In genomic region chr2:225326969-225327368, GRCh38 we compare ENCODE assay signal across 16 cellular contexts.
A peak's percentile ranks its signal among the peaks of the same experiment; 100 is the strongest.
DNase-seq lines count a peak whose midpoint lies in the region; ATAC-seq and TF ChIP-seq lines count a peak whose summit lies in the region.
"Had no signal": no experiment of that assay in that cellular context is flagged by ENCODE, and none has a peak within 500 bp of the region (broad histone marks: within the 10 kb centered on the region; RNA-seq: fewer than 3 reads in every experiment).

No MANE protein-coding gene starts in this region.

- H3K9ac ChIP-seq in adipocyte (ENCODE audit: low read length) (no peak overlapping the region), endodermal cell (ENCODE audit: extremely low read depth, low read length, poor library complexity, severe bottlenecking) (no peak overlapping the region)

- H3K27me3 ChIP-seq in adipocyte (replicated peaks; ENCODE audit: control insufficient read depth, insufficient read depth, low read length) = no peaks in the 10 kb centered on the region
- no peaks in the 10 kb centered on the region for H3K27me3 ChIP-seq in endodermal cell (ENCODE audit: control insufficient read depth, insufficient read depth, low read length, poor library complexity, severe bottlenecking)
- no peaks in the 10 kb centered on the region for H3K27me3 ChIP-seq in tibial nerve
- H3K27me3 ChIP-seq: BE2C had no signal

- no peak for TF ChIP-seq POLR2A in tibial nerve (IDR thresholded peaks at IDR 0.05)

- H3K27ac ChIP-seq in endodermal cell (ENCODE audit: low read depth, low read length) = no peak overlapping the region
- H3K27ac ChIP-seq in tibial nerve = no peak overlapping the region

- H3K27me3 Mint-ChIP-seq in endodermal cell (ENCODE audit: insufficient read depth) = no peaks in the 10 kb centered on the region
- no peaks in the 10 kb centered on the region for H3K27me3 Mint-ChIP-seq in osteocyte (ENCODE audit: unreplicated experiment)

- H3K4me1 Mint-ChIP-seq in endodermal cell (no peaks in the 10 kb centered on the region), osteocyte (ENCODE audit: unreplicated experiment) (peaks cover 24% of the 10 kb centered on the region)
- H3K4me1 Mint-ChIP-seq: CD4-positive, alpha-beta memory T cell had no signal

- H3K4me3 ChIP-seq in adipocyte (ENCODE audit: low read length) (no peak overlapping the region), endodermal cell (ENCODE audit: low read length) (no peak overlapping the region), tibial nerve (no peak overlapping the region)
- H3K4me3 ChIP-seq: HAP-1 had no signal

- H3K9me3 ChIP-seq in adipocyte (ENCODE audit: control insufficient read depth, low read length) = no peaks in the 10 kb centered on the region
- H3K9me3 ChIP-seq in endodermal cell (ENCODE audit: control insufficient read depth, low read length) = peaks cover 8% of the 10 kb centered on the region
- no peaks in the 10 kb centered on the region for H3K9me3 ChIP-seq in tibial nerve
- H3K9me3 ChIP-seq: BE2C, HAP-1 had no signal

- no peak for ATAC-seq in GM21786 (IDR thresholded peaks at IDR 0.05; ENCODE audit: unreplicated experiment)

- peak; percentile 19 for DNase-seq in adipocyte (ENCODE audit: low read depth)
- DNase-seq in endodermal cell = peak; percentile 52
- no peak for DNase-seq in osteocyte (ENCODE audit: extremely low spot score, unreplicated experiment)
- no peak for DNase-seq in tibial nerve (ENCODE audit: low spot score in 2 of 2)
- DNase-seq in NOMO-1 (lab: John Stamatoyannopoulos, UW; ENCODE audit: unreplicated experiment in 2 of 2) = no peak
- DNase-seq: BE2C; CD4-positive, alpha-beta memory T cell; MM.1S; NCI-H1105; NCI-H2081; NCI-H446; NCI-H82; SHP77 treated with DMSO at 0.1 percent for 48 hours had no signal

- H3K36me3 Mint-ChIP-seq in endodermal cell (ENCODE audit: low read depth) (no peaks in the 10 kb centered on the region), osteocyte (ENCODE audit: unreplicated experiment) (no peaks in the 10 kb centered on the region)
- H3K36me3 Mint-ChIP-seq: CD4-positive, alpha-beta memory T cell had no signal

- H3K36me3 ChIP-seq in adipocyte (ENCODE audit: control insufficient read depth, insufficient read depth, low read length, severe bottlenecking) = no peaks in the 10 kb centered on the region
- no peaks in the 10 kb centered on the region for H3K36me3 ChIP-seq in endodermal cell (ENCODE audit: control insufficient read depth, insufficient read depth, low read length)
- no peaks in the 10 kb centered on the region for H3K36me3 ChIP-seq in tibial nerve
- H3K36me3 ChIP-seq: BE2C, HAP-1 had no signal

- TF ChIP-seq RAD21 in Ishikawa (IDR thresholded peaks at IDR 0.05; ENCODE audit: low read depth) = no peak

- H3K4me3 Mint-ChIP-seq in endodermal cell = no peak overlapping the region
- H3K4me3 Mint-ChIP-seq in osteocyte (ENCODE audit: unreplicated experiment) = no peak overlapping the region
- H3K4me3 Mint-ChIP-seq: CD4-positive, alpha-beta memory T cell had no signal

- TF ChIP-seq CTCF in endodermal cell (conservative IDR thresholded peaks at IDR 0.05) (no peak), osteocyte (IDR thresholded peaks at IDR 0.05) (no peak), tibial nerve (IDR thresholded peaks at IDR 0.05) (no peak)

- H3K4me1 ChIP-seq in adipocyte (ENCODE audit: control insufficient read depth, insufficient read depth, low read length) (no peaks in the 10 kb centered on the region), endodermal cell (ENCODE audit: control insufficient read depth, insufficient read depth, low read length) (no peaks in the 10 kb centered on the region), tibial nerve (no peaks in the 10 kb centered on the region)
- H3K4me1 ChIP-seq: HAP-1 had no signal

- H3K27ac Mint-ChIP-seq in endodermal cell (no peak overlapping the region), osteocyte (ENCODE audit: unreplicated experiment) (peak overlapping the region; percentile 42)
- H3K27ac Mint-ChIP-seq: CD4-positive, alpha-beta memory T cell had no signal

- TF ChIP-seq EP300 in Ishikawa (IDR thresholded peaks at IDR 0.05; ENCODE audit: borderline replicate concordance) (no peak), tibial nerve (IDR thresholded peaks at IDR 0.05) (no peak)

- H3K9me3 Mint-ChIP-seq in endodermal cell (peaks cover 7% of the 10 kb centered on the region), osteocyte (ENCODE audit: unreplicated experiment) (no peaks in the 10 kb centered on the region)

- WGBS in endodermal cell (ENCODE audit: insufficient coverage in 1 of 2, insufficient read length in 1 of 2), 2 experiments = 71 to 86% methylated on average over 1 of the region's 1 CpG
- WGBS in tibial nerve, 2 donors = 20 to 35% methylated on average over 1 of the region's 1 CpG

TF ChIP-seq in Ishikawa, 13 proteins besides CTCF, POLR2A, EP300 and RAD21:
- TF ChIP-seq EGR1 (IDR thresholded peaks at IDR 0.05) (no peak), CREB1 (IDR thresholded peaks at IDR 0.05; ENCODE audit: low read depth) (no peak), ZBTB7A (IDR thresholded peaks at IDR 0.05; ENCODE audit: low read depth) (no peak), YY1 (IDR thresholded peaks at IDR 0.05; ENCODE audit: low read depth) (no peak), TAF1 (IDR thresholded peaks at IDR 0.05; ENCODE audit: low read depth) (no peak), MAX (IDR thresholded peaks at IDR 0.05) (no peak), CEBPB (IDR thresholded peaks at IDR 0.05) (peak; percentile 36; the same call in 1 of the 2 replicates), REST (IDR thresholded peaks at IDR 0.05; ENCODE audit: low read depth) (no peak), FOXM1 (IDR thresholded peaks at IDR 0.05; ENCODE audit: borderline replicate concordance, low read depth) (no peak)

Comparison
In these comparisons a context has a peak if more than half of its experiments do, and no peak if none do; other contexts are left out.
1. DNase-seq: peak in adipocyte (single experiment) and endodermal cell (single experiment); none in osteocyte (single experiment), tibial nerve (0 of 2) and NOMO-1 (0 of 2).